Comparison of ENCODE assay signal across 8 cellular contexts in the genomic region with DNA sequence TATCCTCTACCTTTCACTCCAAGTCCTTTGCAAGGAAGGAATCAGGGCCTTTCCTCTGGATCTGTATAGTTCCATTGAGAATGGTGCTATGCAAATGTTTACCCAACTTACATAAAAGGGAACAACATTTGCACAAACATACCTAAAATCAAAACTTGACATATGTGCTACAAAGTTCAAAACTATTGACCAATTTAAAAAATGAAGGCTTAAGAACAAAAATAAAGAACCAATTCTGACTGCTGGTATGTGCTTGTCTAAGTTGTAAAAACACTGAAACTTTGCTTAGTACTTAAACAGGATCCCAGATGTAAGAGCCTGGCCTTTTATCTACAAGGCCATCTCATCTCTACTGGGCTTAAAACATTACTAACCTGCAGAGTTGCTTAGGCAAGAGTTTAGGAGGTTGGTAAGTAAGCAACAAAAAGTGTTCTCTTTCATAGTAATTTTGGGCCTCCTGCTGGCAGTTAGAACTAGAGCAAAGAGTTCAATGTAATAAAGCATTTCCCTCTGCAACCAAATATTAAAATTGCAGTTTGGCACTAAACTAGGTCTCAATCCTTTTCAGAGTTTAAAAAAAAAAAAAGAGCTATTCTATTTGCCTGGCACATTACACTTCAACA. TPM values are rescaled to one million over a fixed set of nuclear protein-coding genes. Genes with fewer than 3 reads are reported as not detected.
DNase-seq lines count a peak whose midpoint lies in the region; TF ChIP-seq lines count a peak whose summit lies in the region.

No MANE protein-coding gene starts in this region.

- no peak overlapping the region for H3K27ac ChIP-seq in H9 (ENCODE audit: insufficient read length, low read depth, low read length)

- H2BK120ac ChIP-seq in H9 (ENCODE audit: low read depth, low read length, poor library complexity, severe bottlenecking): no peak overlapping the region

- H3K4me1 Mint-ChIP-seq in activated CD4-positive, alpha-beta memory T cell treated with anti-CD3 and anti-CD28 coated beads, Interleukin-2, amount 10 ng/mL, durations not matched to agents 7 days and 5 days: peaks cover 28% of the 10 kb centered on the region
- peaks cover 15 to 19% of the 10 kb centered on the region in 2 experiments for H3K4me1 Mint-ChIP-seq in H9

- H3K4me2 ChIP-seq in H9 (ENCODE audit: insufficient read depth, insufficient read length, low read length): no peak overlapping the region

- H3K27ac Mint-ChIP-seq in activated CD4-positive, alpha-beta memory T cell treated with anti-CD3 and anti-CD28 coated beads, Interleukin-2, amount 10 ng/mL, durations not matched to agents 7 days and 5 days: peak overlapping the region; percentile 69
- no peak overlapping the region for H3K27ac Mint-ChIP-seq in H9

- H3K56ac ChIP-seq in H9 (ENCODE audit: insufficient read length, low read depth, low read length): no peak overlapping the region

- H3T11ph ChIP-seq in H9 (ENCODE audit: low read length): no peak overlapping the region

- H3K4ac ChIP-seq in H9 (ENCODE audit: low read depth, low read length): no peak overlapping the region

- H3K79me1 ChIP-seq in H9 (ENCODE audit: insufficient read depth, low read depth, low read length, poor library complexity, severe bottlenecking): peaks cover 6% of the 10 kb centered on the region

- no peak overlapping the region for H4K5ac ChIP-seq in H9 (ENCODE audit: insufficient read length, low read depth, low read length)

- no peak overlapping the region for H4K91ac ChIP-seq in H9 (ENCODE audit: insufficient read length, low read depth, low read length)

- H3K36me3 Mint-ChIP-seq in activated CD4-positive, alpha-beta memory T cell treated with anti-CD3 and anti-CD28 coated beads, Interleukin-2, amount 10 ng/mL, durations not matched to agents 7 days and 5 days (ENCODE audit: low read depth): peaks cover 3% of the 10 kb centered on the region
- H3K36me3 Mint-ChIP-seq in H9 (ENCODE audit: insufficient read depth in 1 of 3, low read depth in 3 of 3): no peaks in the 10 kb centered on the region

- no peaks in the 10 kb centered on the region for H3K9me3 Mint-ChIP-seq in activated CD4-positive, alpha-beta memory T cell treated with anti-CD3 and anti-CD28 coated beads, Interleukin-2, amount 10 ng/mL, durations not matched to agents 7 days and 5 days
- no peaks in the 10 kb centered on the region for H3K9me3 Mint-ChIP-seq in H9

- H3K27me3 ChIP-seq in H9 (ENCODE audit: insufficient read depth, low read length): no peaks in the 10 kb centered on the region

- H3K4me1 ChIP-seq in H9 (ENCODE audit: insufficient read depth, low read length): peaks cover 2% of the 10 kb centered on the region; the same call in 1 of the 2 replicates

- H4K8ac ChIP-seq in H9 (replicated peaks; ENCODE audit: insufficient read length, low read depth, low read length): no peak overlapping the region

- TF ChIP-seq CTCF in LNCAP (IDR thresholded peaks at IDR 0.05) (peak; percentile 54), H9 (conservative IDR thresholded peaks at IDR 0.05) (no peak)

- H4K20me1 ChIP-seq in H9 (ENCODE audit: control insufficient read depth, insufficient read depth, insufficient read length): no peaks in the 10 kb centered on the region

- no peak overlapping the region for H3K23ac ChIP-seq in H9 (ENCODE audit: insufficient read length, low read depth, low read length)

- peaks cover 4% of the 10 kb centered on the region for H3K23me2 ChIP-seq in H9 (ENCODE audit: insufficient read length, low read depth, low read length, poor library complexity, severe bottlenecking)

- H3K4me3 Mint-ChIP-seq in activated CD4-positive, alpha-beta memory T cell treated with anti-CD3 and anti-CD28 coated beads, Interleukin-2, amount 10 ng/mL, durations not matched to agents 7 days and 5 days: no peak overlapping the region
- H3K4me3 Mint-ChIP-seq in H9: peak overlapping the region in 1 of 2 experiments; percentile 85; a peak in 3 of 5 replicates

- no peak overlapping the region for H2BK12ac ChIP-seq in H9 (ENCODE audit: insufficient read length, low read depth, low read length)

- H3K9ac ChIP-seq in H9 (ENCODE audit: extremely low read depth, insufficient read length, low read length): no peak overlapping the region

- H2AK5ac ChIP-seq in H9 (ENCODE audit: insufficient read length, low read length): no peak overlapping the region

- H3K27me3 Mint-ChIP-seq in activated CD4-positive, alpha-beta memory T cell treated with anti-CD3 and anti-CD28 coated beads, Interleukin-2, amount 10 ng/mL, durations not matched to agents 7 days and 5 days: no peaks in the 10 kb centered on the region
- H3K27me3 Mint-ChIP-seq in H9 (ENCODE audit: low read depth): peaks cover 23% of the 10 kb centered on the region

- CTCF ChIA-PET in activated CD4-positive, alpha-beta memory T cell treated with anti-CD3 and anti-CD28 coated beads, Interleukin-2, amount 10 ng/mL, durations not matched to agents 7 days and 5 days (lab: Charles Lee): interaction anchor here (0.9 to 1.2 kb wide), 3 partner anchors 124 to 261 kb away, joined by 3 read pairs; a partner anchor contains a TSS

- H3K18ac ChIP-seq in H9 (ENCODE audit: insufficient read length, low read depth, low read length): no peak overlapping the region

- H3K79me2 ChIP-seq in H9 (ENCODE audit: insufficient read depth, low read length): peaks cover 3% of the 10 kb centered on the region; the same call in 1 of the 2 replicates

- H2AFZ ChIP-seq in H9 (ENCODE audit: low read length): no peak overlapping the region

- H3K9me3 ChIP-seq in H9 (ENCODE audit: control insufficient read depth, low read depth, low read length): no peaks in the 10 kb centered on the region

- H3K14ac ChIP-seq in H9 (ENCODE audit: insufficient read depth, low read length): no peak overlapping the region

- no peak overlapping the region for H2BK15ac ChIP-seq in H9 (ENCODE audit: low read depth, low read length)

- H2BK5ac ChIP-seq in H9 (ENCODE audit: insufficient read length, low read length): no peak overlapping the region

- DNase-seq in DMS79 treated with DMSO at 0.1 percent for 48 hours (lab: John Stamatoyannopoulos, UW): peak; percentile 20
- DNase-seq in DMS79 (lab: John Stamatoyannopoulos, UW): no peak
- DNase-seq in activated CD4-positive, alpha-beta memory T cell treated with anti-CD3 and anti-CD28 coated beads, Interleukin-2, amount 10 ng/mL, durations not matched to agents 7 days and 5 days: no peak
- DNase-seq in kidney glomerular epithelial cell (lab: John Stamatoyannopoulos, UW): peak; percentile 20
- DNase-seq in NCI-H1436 treated with DMSO at 0.1 percent for 48 hours (lab: John Stamatoyannopoulos, UW): no peak
- DNase-seq in mesenteric fat pad (ENCODE audit: low spot score): no peak
- no peak for DNase-seq in H9

- H2BK20ac ChIP-seq in H9 (ENCODE audit: low read depth, low read length, poor library complexity, severe bottlenecking): no peak overlapping the region

- POLR2A ChIA-PET in activated CD4-positive, alpha-beta memory T cell treated with anti-CD3 and anti-CD28 coated beads, Interleukin-2, amount 10 ng/mL, durations not matched to agents 7 days and 5 days (lab: Charles Lee): interaction anchor here (1.1 to 3.4 kb wide), 4 partner anchors 8 to 260 kb away, joined by 3 to 15 read pairs (median 4); no protein-coding TSS in a partner anchor

RNA-seq across cellular contexts. Expression of a gene that starts 2.0 kb away (rescaled TPM):
- 10 to 100 TPM; 20.1 to 20.2 TPM for total RNA-seq in activated CD4-positive, alpha-beta memory T cell treated with anti-CD3 and anti-CD28 coated beads, Interleukin-2, amount 10 ng/mL, durations not matched to agents 7 days and 5 days
- 35.8 TPM for total RNA-seq in mesenteric fat pad
- total RNA-seq in H9 (2021): 16.4 and 16.5 TPM in 2 replicates

Comparison
In these comparisons a context has a peak if more than half of its experiments do, and no peak if none do; other contexts are left out.
1. DNase-seq: peak in DMS79 treated with DMSO at 0.1 percent for 48 hours (single experiment) and kidney glomerular epithelial cell (single experiment); none in DMS79 (single experiment), activated CD4-positive, alpha-beta memory T cell treated with anti-CD3 and anti-CD28 coated beads, Interleukin-2, amount 10 ng/mL, durations not matched to agents 7 days and 5 days (single experiment), NCI-H1436 treated with DMSO at 0.1 percent for 48 hours (single experiment), mesenteric fat pad (single experiment) and H9 (single experiment).